ENCODE assay signal across 14 cellular contexts in genomic region chr6:24996145-24996836, GRCh38.
DNase-seq lines count a peak whose midpoint lies in the region; ATAC-seq, FAIRE-seq and TF ChIP-seq lines count a peak whose summit lies in the region.
"Had no signal": no experiment of that assay in that cellular context is flagged by ENCODE, and none has a peak within 500 bp of the region (broad histone marks: within the 10 kb centered on the region; RNA-seq: fewer than 3 reads in every experiment).

No MANE protein-coding gene starts in this region.

- no peak overlapping the region for H3K4me3 ChIP-seq in naive thymus-derived CD4-positive, alpha-beta T cell (ENCODE audit: low read length)

- H3K9me3 Mint-ChIP-seq in WTC11, result peaks cover 34% of the 10 kb centered on the region
- H3K9me3 Mint-ChIP-seq in naive thymus-derived CD4-positive, alpha-beta T cell, result peaks cover 0 to 5% (median 0%) of the 10 kb centered on the region in 11 donors
- H3K9me3 Mint-ChIP-seq: T-helper 2 cell treated with Interferon-gamma antibody and Interleukin-4, amounts not matched to agents 5 μg/mL and 100 μg/mL, for 36 hours had no signal

- intact Hi-C loops in naive thymus-derived CD4-positive, alpha-beta T cell (cut with micrococcal nuclease), result loop anchor here in 1 of 2 donors (1.0 kb wide), 1 partner anchor 10 kb away; no protein-coding TSS in a partner anchor

- no peaks in the 10 kb centered on the region for H3K27me3 ChIP-seq in naive thymus-derived CD4-positive, alpha-beta T cell (ENCODE audit: control insufficient read depth in 2 of 2, insufficient read depth in 2 of 2, low read length in 2 of 2)

- no peak overlapping the region for H3K27ac ChIP-seq in naive thymus-derived CD4-positive, alpha-beta T cell (ENCODE audit: low read depth, low read length)

- H3K27ac Mint-ChIP-seq in WTC11, result peak overlapping the region; percentile 87
- H3K27ac Mint-ChIP-seq in naive thymus-derived CD4-positive, alpha-beta T cell, result peak overlapping the region; percentile 1 to 85 (median 71)
- H3K27ac Mint-ChIP-seq: activated T-cell treated with anti-CD3 and anti-CD28 coated beads, Interleukin-2, amount 50 U/mL, for 72 hours; T-helper 2 cell treated with Interferon-gamma antibody and Interleukin-4, amounts not matched to agents 5 μg/mL and 100 μg/mL, for 36 hours had no signal

- H3K36me3 Mint-ChIP-seq in WTC11, result peaks cover 31% of the 10 kb centered on the region
- H3K36me3 Mint-ChIP-seq in naive thymus-derived CD4-positive, alpha-beta T cell, result peaks cover 0 to 29% (median 4%) of the 10 kb centered on the region in 5 donors

- CTCF ChIA-PET in WTC11 (lab: Charles Lee), result interaction anchor here (0.8 to 2.1 kb wide), 3 partner anchors 62 to 140 kb away, joined by 3 to 9 read pairs (median 4); no protein-coding TSS in a partner anchor
- CTCF ChIA-PET in naive thymus-derived CD4-positive, alpha-beta T cell (lab: Charles Lee), result interaction anchor here (0.7 to 11.3 kb wide), 6 partner anchors 18 to 140 kb away, joined by 3 to 293 read pairs (median 4); partner anchors contain the start of gene RIPOR2

- no peak for TF ChIP-seq CTCF in WTC11 (IDR thresholded peaks at IDR 0.05)

- H3K4me1 ChIP-seq in naive thymus-derived CD4-positive, alpha-beta T cell (ENCODE audit: control insufficient read depth in 2 of 2, insufficient read depth in 2 of 2, low read length in 2 of 2), result peaks cover 10 to 40% of the 10 kb centered on the region in 2 donors

- no peak for FAIRE-seq in RCC 7860 (lab: Jason Lieb, UNC)

- no peaks in the 10 kb centered on the region for H3K36me3 ChIP-seq in naive thymus-derived CD4-positive, alpha-beta T cell (ENCODE audit: control insufficient read depth in 2 of 3, insufficient read depth in 3 of 3, low read length in 3 of 3)

- DNase-seq in NCI-H2171 treated with DMSO at 0.1 percent for 48 hours (lab: John Stamatoyannopoulos, UW) (peak; percentile 5), NCI-H2171 (lab: John Stamatoyannopoulos, UW) (no peak), KBM-7 (peak; percentile 66), WTC11 (ENCODE audit: low spot score) (no peak), NCI-H2029 (lab: John Stamatoyannopoulos, UW) (no peak), GM19240 (ENCODE audit: insufficient read length, low spot score) (no peak), RCC 7860 (ENCODE audit: low spot score) (no peak)
- DNase-seq in naive thymus-derived CD4-positive, alpha-beta T cell, result no peak
- DNase-seq: 8988T; activated T-cell treated with anti-CD3 and anti-CD28 coated beads, Interleukin-2, amount 50 U/mL, for 72 hours; NCI-H1092 treated with DMSO at 0.1 percent for 48 hours; NK-92 treated with Interleukin-12 subunit alpha and Interleukin-12 subunit beta, amount 100 ng/mL, for 24 hours had no signal

- no peak; the same call in 1 of the 2 replicates for ATAC-seq in WTC11
- ATAC-seq in naive thymus-derived CD4-positive, alpha-beta T cell, result peak; percentile 63
- ATAC-seq: activated T-cell treated with anti-CD3 and anti-CD28 coated beads, Interleukin-2, amount 50 U/mL, for 72 hours had no signal

- H3K9me3 ChIP-seq in naive thymus-derived CD4-positive, alpha-beta T cell (ENCODE audit: control insufficient read depth in 2 of 3, low read length in 3 of 3), result no peaks in the 10 kb centered on the region

- in situ Hi-C loops in KBM-7 (cut with MboI; ENCODE audit: low pct_unique_long_range_greater_than_20kb, low sequenced_read_pairs), result no loop called here

- no peaks in the 10 kb centered on the region; the same call in 1 of the 2 replicates for H3K27me3 Mint-ChIP-seq in WTC11 (ENCODE audit: low read depth)
- no peaks in the 10 kb centered on the region for H3K27me3 Mint-ChIP-seq in naive thymus-derived CD4-positive, alpha-beta T cell

- peaks cover 44% of the 10 kb centered on the region for H3K4me1 Mint-ChIP-seq in WTC11
- peaks cover 40 to 89% (median 86%) of the 10 kb centered on the region in 7 donors for H3K4me1 Mint-ChIP-seq in naive thymus-derived CD4-positive, alpha-beta T cell
- H3K4me1 Mint-ChIP-seq: nephron had no signal

- POLR2A ChIA-PET in WTC11 (lab: Charles Lee), result no interaction called here
- POLR2A ChIA-PET in naive thymus-derived CD4-positive, alpha-beta T cell (lab: Charles Lee), result interaction anchor here (0.5 to 55.8 kb wide), 10 partner anchors 8 to 116 kb away, joined by 3 to 1138 read pairs (median 6); partner anchors contain the start of gene RIPOR2

- H3K4me3 Mint-ChIP-seq in WTC11, result no peak overlapping the region
- H3K4me3 Mint-ChIP-seq in naive thymus-derived CD4-positive, alpha-beta T cell, result peak overlapping the region in 9 of 10 donors; percentile 4 to 59 (median 50)
- H3K4me3 Mint-ChIP-seq: activated T-cell treated with anti-CD3 and anti-CD28 coated beads, Interleukin-2, amount 50 U/mL, for 72 hours; nephron; T-helper 2 cell treated with Interferon-gamma antibody and Interleukin-4, amounts not matched to agents 5 μg/mL and 100 μg/mL, for 36 hours had no signal

TF ChIP-seq in WTC11, 78 proteins besides CTCF, POLR2A, EP300 and RAD21:
- TF ChIP-seq ZBTB43 (CRISPR knock-in tag; IDR thresholded peaks at IDR 0.05) (no peak), ZNF425 (CRISPR knock-in tag; conservative IDR thresholded peaks at IDR 0.05) (no peak), ETV6 (CRISPR knock-in tag; IDR thresholded peaks at IDR 0.05) (no peak), TCF7 (CRISPR knock-in tag; IDR thresholded peaks at IDR 0.05; ENCODE audit: low read depth) (no peak), FOXP4 (CRISPR knock-in tag; IDR thresholded peaks at IDR 0.05) (no peak), ZNF219 (CRISPR knock-in tag; IDR thresholded peaks at IDR 0.05; ENCODE audit: borderline replicate concordance) (no peak), AR (CRISPR knock-in tag; IDR thresholded peaks at IDR 0.05) (no peak)

Comparison
In these comparisons a context has a peak if more than half of its experiments do, and no peak if none do; other contexts are left out.
1. DNase-seq: peak in NCI-H2171 treated with DMSO at 0.1 percent for 48 hours (single experiment) and KBM-7 (single experiment); none in NCI-H2171 (single experiment), WTC11 (single experiment), naive thymus-derived CD4-positive, alpha-beta T cell (0 of 9), NCI-H2029 (single experiment), GM19240 (single experiment) and RCC 7860 (single experiment).